In genomic region chr17:47694818-47695663, GRCh38 we compare ENCODE assay signal across 9 cellular contexts. TPM values are rescaled to one million over a fixed set of nuclear protein-coding genes. Genes with fewer than 3 reads are reported as not detected.
DNase-seq lines count a peak whose midpoint lies in the region; ATAC-seq and TF ChIP-seq lines count a peak whose summit lies in the region.
"Had no signal": no experiment of that assay in that cellular context is flagged by ENCODE, and none has a peak within 500 bp of the region (broad histone marks: within the 10 kb centered on the region; RNA-seq: fewer than 3 reads in every experiment).

No MANE protein-coding gene starts in this region.

- H3K4me1 ChIP-seq in NT2/D1 (ENCODE audit: insufficient read depth, insufficient read length) (peaks cover 29% of the 10 kb centered on the region), foreskin keratinocyte (no peaks in the 10 kb centered on the region), neuron (ENCODE audit: insufficient read depth, low read length) (peaks cover 27% of the 10 kb centered on the region)

- peaks cover 29% of the 10 kb centered on the region for H3K36me3 ChIP-seq in NT2/D1 (ENCODE audit: insufficient read depth, insufficient read length, low read length)
- H3K36me3 ChIP-seq in neuron (ENCODE audit: insufficient read depth, low read length): peaks cover 5% of the 10 kb centered on the region

- DNase-seq in EH (ENCODE audit: low read depth): peak; percentile 62
- DNase-seq in NT2/D1 (ENCODE audit: low read depth, low spot score): no peak
- peak; percentile 34 for DNase-seq in activated gamma-delta T cell (lab: John Stamatoyannopoulos, UW)
- peak in 1 of 2 donors; percentile 39 for DNase-seq in foreskin keratinocyte
- DNase-seq in NCI-H128 (lab: John Stamatoyannopoulos, UW; ENCODE audit: unreplicated experiment): no peak

- peak overlapping the region; percentile 96 for H3K9ac ChIP-seq in NT2/D1 (ENCODE audit: insufficient read length, low read depth)

- H3K9me3 ChIP-seq in NT2/D1 (ENCODE audit: insufficient read depth, low read length) (no peaks in the 10 kb centered on the region), neuron (ENCODE audit: low read length) (no peaks in the 10 kb centered on the region)

- no peak for TF ChIP-seq CTCF in foreskin keratinocyte (conservative IDR thresholded peaks at IDR 0.05)

- ATAC-seq in foreskin keratinocyte: peak; percentile 46
- no peak for ATAC-seq in HG03378 (IDR thresholded peaks at IDR 0.05; ENCODE audit: unreplicated experiment)
- ATAC-seq in HG03045 (IDR thresholded peaks at IDR 0.05; ENCODE audit: unreplicated experiment): no peak

- H2AFZ ChIP-seq in neuron (ENCODE audit: low read depth, low read length): peak overlapping the region; percentile 8

- no peak overlapping the region for H3K27ac ChIP-seq in foreskin keratinocyte
- H3K27ac ChIP-seq: KMS-11 had no signal

- H3K4me3 ChIP-seq in NT2/D1 (ENCODE audit: insufficient read length, low read depth) (peak overlapping the region; percentile 87), neuron (ENCODE audit: low read length) (peak overlapping the region; percentile 55)

- H3K27me3 ChIP-seq in NT2/D1 (ENCODE audit: insufficient read depth, insufficient read length) (no peaks in the 10 kb centered on the region), foreskin keratinocyte (no peaks in the 10 kb centered on the region), neuron (ENCODE audit: insufficient read depth, low read length) (no peaks in the 10 kb centered on the region)

RNA-seq across cellular contexts. Expression of gene TBKBP1, which starts 1.1 kb away (rescaled TPM):
- 7.3 and 8.7 TPM in 2 replicates for total RNA-seq in foreskin keratinocyte
- 6.2 and 6.9 TPM in 2 replicates for polyA plus RNA-seq in foreskin keratinocyte

RNA-seq across cellular contexts. Expression of gene TBX21, which starts 38.0 kb away (rescaled TPM):
- not detected in 2 replicates for total RNA-seq in foreskin keratinocyte
- polyA plus RNA-seq in foreskin keratinocyte: not detected in 2 replicates

RNA-seq across cellular contexts. Expression of gene KPNB1, which starts 45.3 kb away (rescaled TPM):
- total RNA-seq in foreskin keratinocyte: 313 and 344 TPM in 2 replicates
- 75.6 and 107 TPM in 2 replicates for polyA plus RNA-seq in foreskin keratinocyte

Comparison
In these comparisons a context has a peak if more than half of its experiments do, and no peak if none do; other contexts are left out.
1. DNase-seq: peak in EH (single experiment) and activated gamma-delta T cell (single experiment); none in NT2/D1 (single experiment) and NCI-H128 (single experiment).